Comparison of ENCODE assay signal across 19 cellular contexts in genomic region chr11:90701040-90701439, GRCh38.
DNase-seq lines count a peak whose midpoint lies in the region; ATAC-seq, FAIRE-seq and TF ChIP-seq lines count a peak whose summit lies in the region.
"Had no signal": no experiment of that assay in that cellular context is flagged by ENCODE, and none has a peak within 500 bp of the region (broad histone marks: within the 10 kb centered on the region; RNA-seq: fewer than 3 reads in every experiment).

No MANE protein-coding gene starts in this region.

- peaks cover 52% of the 10 kb centered on the region for H3K9me3 ChIP-seq in HepG2 (ENCODE audit: low read length)
- no peaks in the 10 kb centered on the region for H3K9me3 ChIP-seq in BE2C
- H3K9me3 ChIP-seq: HAP-1, left ventricle myocardium inferior, psoas muscle had no signal

- H3K27ac ChIP-seq in HepG2 (ENCODE audit: extremely low read length, insufficient read depth, low read length), result no peak overlapping the region
- H3K27ac ChIP-seq: left ventricle myocardium inferior, psoas muscle had no signal

- FAIRE-seq in HepG2 (lab: Jason Lieb, UNC), result no peak

- TF ChIP-seq CTCF in HepG2 (CRISPR knock-in tag; IDR thresholded peaks at IDR 0.05) (no peak), BE2C (IDR thresholded peaks at IDR 0.05; ENCODE audit: low read depth, low read length) (no peak)

- H3K9ac ChIP-seq in HepG2 (ENCODE audit: insufficient read depth, low read depth, low read length), result no peak overlapping the region

- DNase-seq in OCI-M1 (lab: John Stamatoyannopoulos, UW) (peak; percentile 46), HepG2 (ENCODE audit: low spot score) (no peak), BE2C (no peak), A172 (ENCODE audit: low spot score) (no peak)
- DNase-seq in activated naive CD4-positive, alpha-beta T cell treated with anti-CD3 and anti-CD28 coated beads, Interleukin-2, amount 50 U/mL, for 16 hours, result no peak
- DNase-seq: activated T-cell treated with anti-CD3 and anti-CD28 coated beads, Interleukin-2, amount 50 U/mL, for 1 hour; DMS 273 treated with DMSO at 0.1 percent for 48 hours; effector memory CD8-positive, alpha-beta T cell; left ventricle myocardium inferior; naive thymus-derived CD8-positive, alpha-beta T cell; NCI-H187 treated with DMSO at 0.1 percent for 48 hours; NCI-H526 treated with DMSO at 0.1 percent for 48 hours; psoas muscle; substantia nigra; T-helper 1 cell had no signal

- CTCF ChIA-PET in HepG2 (lab: Yijun Ruan, JAX; ENCODE audit: low intra/inter-chr PET ratio, low total read pairs), result no interaction called here

- TF ChIP-seq EP300 in HepG2 (IDR thresholded peaks at IDR 0.05; ENCODE audit: low read depth in 2 of 2, low read length in 2 of 2) (no peak), HepG2 (CRISPR knock-in tag; IDR thresholded peaks at IDR 0.05; ENCODE audit: borderline replicate concordance) (no peak)

- in situ Hi-C loops in HepG2 (cut with HindIII; ENCODE audit: extremely low pct_ligation_motif_present, low pct_unique_long_range_greater_than_20kb), result no loop called here

- H2AFZ ChIP-seq in HepG2 (ENCODE audit: low read length), result no peak overlapping the region

- BruUV-seq in HepG2 (replicated peaks; lab: Mats Ljungman, UMichigan), result no TSS peak

- TF ChIP-seq RAD21 in HepG2 (CRISPR knock-in tag; IDR thresholded peaks at IDR 0.05), result no peak

- ATAC-seq in GM18519 (IDR thresholded peaks at IDR 0.05; ENCODE audit: low FRiP score, unreplicated experiment) (peak; percentile 79), GM21423 (IDR thresholded peaks at IDR 0.05; ENCODE audit: unreplicated experiment) (peak; percentile 54), HG02981 (IDR thresholded peaks at IDR 0.05; ENCODE audit: unreplicated experiment) (peak; percentile 61), HepG2 (no peak)
- ATAC-seq: effector memory CD8-positive, alpha-beta T cell; naive thymus-derived CD8-positive, alpha-beta T cell; psoas muscle had no signal

- intact Hi-C loops in HepG2 (cut with micrococcal nuclease; ENCODE audit: unreplicated experiment), result no loop called here

- POLR2A ChIA-PET in HepG2 (lab: Yijun Ruan, JAX), result no interaction called here

- H3K4me1 ChIP-seq in HepG2 (ENCODE audit: insufficient read depth, low read length) (no peaks in the 10 kb centered on the region), BE2C (peaks cover 4% of the 10 kb centered on the region)
- H3K4me1 ChIP-seq: HAP-1, left ventricle myocardium inferior, psoas muscle had no signal

- no peaks in the 10 kb centered on the region for H3K36me3 ChIP-seq in HepG2 (replicated peaks in 1 of 2; ENCODE audit: control insufficient read depth in 1 of 2, insufficient read depth in 2 of 2, low read length in 2 of 2)
- H3K36me3 ChIP-seq in BE2C, result no peaks in the 10 kb centered on the region
- H3K36me3 ChIP-seq: HAP-1, left ventricle myocardium inferior had no signal

- TF ChIP-seq POLR2A in HepG2 (IDR thresholded peaks at IDR 0.05; ENCODE audit: insufficient read depth in 1 of 2, low read depth in 2 of 2, low read length in 2 of 2), result no peak

- no peaks in the 10 kb centered on the region for H4K20me1 ChIP-seq in HepG2 (ENCODE audit: insufficient read depth, low read length)

- H3K4me3 ChIP-seq in HepG2 (replicated peaks in 1 of 3; ENCODE audit: insufficient read depth in 1 of 3, low read depth in 2 of 3, low read length in 3 of 3), result no peak overlapping the region
- H3K4me3 ChIP-seq in BE2C (ENCODE audit: low read depth, low read length), result no peak overlapping the region
- H3K4me3 ChIP-seq: HAP-1, left ventricle myocardium inferior, psoas muscle had no signal

- 29% methylated on average over 2 of the region's 2 CpGs for WGBS in HepG2 (ENCODE audit: low lambda C conversion rate)

- no peak overlapping the region for H3K4me2 ChIP-seq in HepG2 (ENCODE audit: low read depth, low read length)

- H3K27me3 ChIP-seq in HepG2 (ENCODE audit: control insufficient read depth in 1 of 2, insufficient read depth in 2 of 2, low read length in 2 of 2), result no peaks in the 10 kb centered on the region; a peak in 1 of 5 replicates
- H3K27me3 ChIP-seq in BE2C, result no peaks in the 10 kb centered on the region

- no peaks in the 10 kb centered on the region for H3K79me2 ChIP-seq in HepG2 (ENCODE audit: insufficient read depth, low read length)

TF ChIP-seq in HepG2, 621 proteins besides CTCF, POLR2A, EP300 and RAD21:
- TF ChIP-seq FLYWCH1 (CRISPR knock-in tag; IDR thresholded peaks at IDR 0.05) (no peak), HNRNPL (IDR thresholded peaks at IDR 0.05; ENCODE audit: low read depth, low read length) (no peak)
